1 cellular context compared by ENCODE assay signal in the genomic region with DNA sequence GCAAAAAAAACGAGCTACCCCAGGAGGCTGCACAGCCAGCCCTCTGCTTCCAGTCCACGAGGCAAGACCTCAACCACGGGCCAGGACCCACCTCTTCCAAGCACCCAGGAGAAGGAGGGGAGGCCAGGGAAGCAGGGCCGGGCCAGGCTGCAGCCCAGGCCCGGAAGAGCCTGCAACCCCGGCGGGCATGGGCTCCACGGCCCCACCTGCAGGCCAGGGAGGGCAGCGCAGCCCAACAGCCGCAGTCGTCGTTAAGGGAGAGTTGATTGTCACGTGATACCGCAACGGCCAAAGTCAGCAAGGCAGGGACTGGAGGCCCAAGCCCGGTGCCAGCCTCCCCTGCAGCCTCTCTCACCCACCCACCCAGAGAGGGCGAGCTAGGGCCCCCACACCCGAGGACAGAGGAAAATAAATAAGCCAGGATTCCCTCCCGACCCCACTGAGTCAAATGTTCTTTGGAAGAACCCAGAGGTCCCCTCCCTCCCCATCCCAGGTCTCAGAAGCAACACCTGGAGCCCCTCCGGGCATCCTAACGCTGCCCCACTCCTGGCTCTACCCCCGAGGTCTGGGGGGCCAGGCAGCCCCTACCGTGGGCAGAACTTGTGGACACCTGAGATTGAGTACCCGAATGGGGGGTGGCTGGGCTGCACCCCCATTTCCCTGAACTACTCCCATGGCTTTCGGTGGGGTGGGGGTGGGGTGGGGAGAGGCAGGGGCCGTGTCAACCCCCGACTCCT.
TF ChIP-seq lines count a peak whose summit lies in the region.

No MANE protein-coding gene starts in this region.

TF ChIP-seq in K562, 482 proteins besides CTCF, POLR2A, EP300 and RAD21 (continued from another document and continues in another):
- TF ChIP-seq, protein P1, sequence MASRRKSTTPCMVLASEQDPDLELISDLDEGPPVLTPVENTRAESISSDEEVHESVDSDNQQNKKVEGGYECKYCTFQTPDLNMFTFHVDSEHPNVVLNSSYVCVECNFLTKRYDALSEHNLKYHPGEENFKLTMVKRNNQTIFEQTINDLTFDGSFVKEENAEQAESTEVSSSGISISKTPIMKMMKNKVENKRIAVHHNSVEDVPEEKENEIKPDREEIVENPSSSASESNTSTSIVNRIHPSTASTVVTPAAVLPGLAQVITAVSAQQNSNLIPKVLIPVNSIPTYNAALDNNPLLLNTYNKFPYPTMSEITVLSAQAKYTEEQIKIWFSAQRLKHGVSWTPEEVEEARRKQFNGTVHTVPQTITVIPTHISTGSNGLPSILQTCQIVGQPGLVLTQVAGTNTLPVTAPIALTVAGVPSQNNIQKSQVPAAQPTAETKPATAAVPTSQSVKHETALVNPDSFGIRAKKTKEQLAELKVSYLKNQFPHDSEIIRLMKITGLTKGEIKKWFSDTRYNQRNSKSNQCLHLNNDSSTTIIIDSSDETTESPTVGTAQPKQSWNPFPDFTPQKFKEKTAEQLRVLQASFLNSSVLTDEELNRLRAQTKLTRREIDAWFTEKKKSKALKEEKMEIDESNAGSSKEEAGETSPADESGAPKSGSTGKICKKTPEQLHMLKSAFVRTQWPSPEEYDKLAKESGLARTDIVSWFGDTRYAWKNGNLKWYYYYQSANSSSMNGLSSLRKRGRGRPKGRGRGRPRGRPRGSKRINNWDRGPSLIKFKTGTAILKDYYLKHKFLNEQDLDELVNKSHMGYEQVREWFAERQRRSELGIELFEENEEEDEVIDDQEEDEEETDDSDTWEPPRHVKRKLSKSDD (conservative IDR thresholded peaks at IDR 0.05; ENCODE audit: low read length) = no peak
- no peak for TF ChIP-seq U2AF2 (optimal IDR thresholded peaks at IDR 0.05; ENCODE audit: low read depth, low read length)
- TF ChIP-seq RNF2 (IDR thresholded peaks at IDR 0.05) = peak; percentile 13; the same call in 1 of the 2 replicates
- TF ChIP-seq DMBX1 (CRISPR knock-in tag; IDR thresholded peaks at IDR 0.05; ENCODE audit: borderline replicate concordance) = 0 out of 2 replicates have a peak, but pooled peaks have one; percentile 35
- no peak for TF ChIP-seq CHD2 (IDR thresholded peaks at IDR 0.05; ENCODE audit: low read depth, low read length)
- no peak for TF ChIP-seq EWSR1 (IDR thresholded peaks at IDR 0.05; ENCODE audit: borderline replicate concordance, low read depth, partially characterized antibody)
- no peak for TF ChIP-seq ZNF347 (CRISPR knock-in tag; IDR thresholded peaks at IDR 0.05; ENCODE audit: low read depth)
- TF ChIP-seq ZNF224 (CRISPR knock-in tag; IDR thresholded peaks at IDR 0.05) = no peak
- TF ChIP-seq SMARCA5 (IDR thresholded peaks at IDR 0.05) = no peak
- no peak for TF ChIP-seq ZNF584 (CRISPR knock-in tag; IDR thresholded peaks at IDR 0.05; ENCODE audit: low read depth)
- no peak for TF ChIP-seq SREBF2 (CRISPR knock-in tag; IDR thresholded peaks at IDR 0.05)
- TF ChIP-seq ZNF232 (CRISPR knock-in tag; IDR thresholded peaks at IDR 0.05) = no peak
- TF ChIP-seq RBM22 (IDR thresholded peaks at IDR 0.05; ENCODE audit: low read depth, low read length, poor library complexity, severe bottlenecking) = no peak
- TF ChIP-seq ATF7 (IDR thresholded peaks at IDR 0.05) = peak; percentile 55; the same call in 1 of the 2 replicates
- TF ChIP-seq PRPF4 (IDR thresholded peaks at IDR 0.05; ENCODE audit: insufficient read depth, low read depth, low read length, poor library complexity, severe bottlenecking) = no peak
- no peak for TF ChIP-seq SAFB2 (IDR thresholded peaks at IDR 0.05; ENCODE audit: borderline replicate concordance, low read depth, low read length, severe bottlenecking)
- TF ChIP-seq SAP30 (IDR thresholded peaks at IDR 0.05; ENCODE audit: borderline replicate concordance, insufficient read depth, low read depth, low read length, poor library complexity, severe bottlenecking) = no peak
- no peak for TF ChIP-seq TAF15 (IDR thresholded peaks at IDR 0.05; ENCODE audit: low read depth, low read length)
- TF ChIP-seq, protein P2, sequence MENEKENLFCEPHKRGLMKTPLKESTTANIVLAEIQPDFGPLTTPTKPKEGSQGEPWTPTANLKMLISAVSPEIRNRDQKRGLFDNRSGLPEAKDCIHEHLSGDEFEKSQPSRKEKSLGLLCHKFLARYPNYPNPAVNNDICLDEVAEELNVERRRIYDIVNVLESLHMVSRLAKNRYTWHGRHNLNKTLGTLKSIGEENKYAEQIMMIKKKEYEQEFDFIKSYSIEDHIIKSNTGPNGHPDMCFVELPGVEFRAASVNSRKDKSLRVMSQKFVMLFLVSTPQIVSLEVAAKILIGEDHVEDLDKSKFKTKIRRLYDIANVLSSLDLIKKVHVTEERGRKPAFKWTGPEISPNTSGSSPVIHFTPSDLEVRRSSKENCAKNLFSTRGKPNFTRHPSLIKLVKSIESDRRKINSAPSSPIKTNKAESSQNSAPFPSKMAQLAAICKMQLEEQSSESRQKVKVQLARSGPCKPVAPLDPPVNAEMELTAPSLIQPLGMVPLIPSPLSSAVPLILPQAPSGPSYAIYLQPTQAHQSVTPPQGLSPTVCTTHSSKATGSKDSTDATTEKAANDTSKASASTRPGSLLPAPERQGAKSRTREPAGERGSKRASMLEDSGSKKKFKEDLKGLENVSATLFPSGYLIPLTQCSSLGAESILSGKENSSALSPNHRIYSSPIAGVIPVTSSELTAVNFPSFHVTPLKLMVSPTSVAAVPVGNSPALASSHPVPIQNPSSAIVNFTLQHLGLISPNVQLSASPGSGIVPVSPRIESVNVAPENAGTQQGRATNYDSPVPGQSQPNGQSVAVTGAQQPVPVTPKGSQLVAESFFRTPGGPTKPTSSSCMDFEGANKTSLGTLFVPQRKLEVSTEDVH (IDR thresholded peaks at IDR 0.05; ENCODE audit: low read depth, partially characterized antibody) = no peak
- TF ChIP-seq HDAC8 (tag; IDR thresholded peaks at IDR 0.05) = no peak
- TF ChIP-seq POLR2B (IDR thresholded peaks at IDR 0.05; ENCODE audit: low read depth, partially characterized antibody) = no peak
- TF ChIP-seq NR2C1 (IDR thresholded peaks at IDR 0.05) = peak; percentile 65; the same call in 1 of the 2 replicates
- TF ChIP-seq NR2C1 (tag; IDR thresholded peaks at IDR 0.05) = no peak
- TF ChIP-seq PHF20 (IDR thresholded peaks at IDR 0.05; ENCODE audit: partially characterized antibody) = no peak
- no peak for TF ChIP-seq ZNF778 (CRISPR knock-in tag; IDR thresholded peaks at IDR 0.05)
- TF ChIP-seq U2AF1 (optimal IDR thresholded peaks at IDR 0.05; ENCODE audit: low read depth, low read length) = no peak
- no peak for TF ChIP-seq TCFL5 (CRISPR knock-in tag; conservative IDR thresholded peaks at IDR 0.05)
- TF ChIP-seq, protein P3, sequence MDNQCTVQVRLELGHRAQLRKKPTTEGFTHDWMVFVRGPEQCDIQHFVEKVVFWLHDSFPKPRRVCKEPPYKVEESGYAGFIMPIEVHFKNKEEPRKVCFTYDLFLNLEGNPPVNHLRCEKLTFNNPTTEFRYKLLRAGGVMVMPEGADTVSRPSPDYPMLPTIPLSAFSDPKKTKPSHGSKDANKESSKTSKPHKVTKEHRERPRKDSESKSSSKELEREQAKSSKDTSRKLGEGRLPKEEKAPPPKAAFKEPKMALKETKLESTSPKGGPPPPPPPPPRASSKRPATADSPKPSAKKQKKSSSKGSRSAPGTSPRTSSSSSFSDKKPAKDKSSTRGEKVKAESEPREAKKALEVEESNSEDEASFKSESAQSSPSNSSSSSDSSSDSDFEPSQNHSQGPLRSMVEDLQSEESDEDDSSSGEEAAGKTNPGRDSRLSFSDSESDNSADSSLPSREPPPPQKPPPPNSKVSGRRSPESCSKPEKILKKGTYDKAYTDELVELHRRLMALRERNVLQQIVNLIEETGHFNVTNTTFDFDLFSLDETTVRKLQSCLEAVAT (IDR thresholded peaks at IDR 0.05) = no peak
- peak; percentile 91 for TF ChIP-seq CBFA2T2 (conservative IDR thresholded peaks at IDR 0.05)
- no peak for TF ChIP-seq GABPB2 (CRISPR knock-in tag; conservative IDR thresholded peaks at IDR 0.05)
- no peak for TF ChIP-seq ZNF282 (CRISPR knock-in tag; IDR thresholded peaks at IDR 0.05)
- no peak for TF ChIP-seq ZNF263 (CRISPR knock-in tag; IDR thresholded peaks at IDR 0.05; ENCODE audit: borderline replicate concordance)
- TF ChIP-seq CHD4 (IDR thresholded peaks at IDR 0.05; ENCODE audit: insufficient read depth, insufficient replicate concordance, low read depth, low read length, poor library complexity, severe bottlenecking) = no peak
- TF ChIP-seq HMG20B (CRISPR knock-in tag; IDR thresholded peaks at IDR 0.05) = no peak
- TF ChIP-seq MTF1 (CRISPR knock-in tag; IDR thresholded peaks at IDR 0.05; ENCODE audit: borderline replicate concordance) = no peak
- peak in 1 of 2 experiments; percentile 62; a peak in 2 of 4 replicates for TF ChIP-seq SRF (CRISPR knock-in tag; IDR thresholded peaks at IDR 0.05)
- TF ChIP-seq, protein P4, sequence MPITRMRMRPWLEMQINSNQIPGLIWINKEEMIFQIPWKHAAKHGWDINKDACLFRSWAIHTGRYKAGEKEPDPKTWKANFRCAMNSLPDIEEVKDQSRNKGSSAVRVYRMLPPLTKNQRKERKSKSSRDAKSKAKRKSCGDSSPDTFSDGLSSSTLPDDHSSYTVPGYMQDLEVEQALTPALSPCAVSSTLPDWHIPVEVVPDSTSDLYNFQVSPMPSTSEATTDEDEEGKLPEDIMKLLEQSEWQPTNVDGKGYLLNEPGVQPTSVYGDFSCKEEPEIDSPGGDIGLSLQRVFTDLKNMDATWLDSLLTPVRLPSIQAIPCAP (CRISPR knock-in tag; IDR thresholded peaks at IDR 0.05; ENCODE audit: borderline replicate concordance) = no peak
- TF ChIP-seq ZNF444 (CRISPR knock-in tag; IDR thresholded peaks at IDR 0.05) = no peak
- no peak for TF ChIP-seq ZNF785 (CRISPR knock-in tag; IDR thresholded peaks at IDR 0.05)
- TF ChIP-seq, protein P5, sequence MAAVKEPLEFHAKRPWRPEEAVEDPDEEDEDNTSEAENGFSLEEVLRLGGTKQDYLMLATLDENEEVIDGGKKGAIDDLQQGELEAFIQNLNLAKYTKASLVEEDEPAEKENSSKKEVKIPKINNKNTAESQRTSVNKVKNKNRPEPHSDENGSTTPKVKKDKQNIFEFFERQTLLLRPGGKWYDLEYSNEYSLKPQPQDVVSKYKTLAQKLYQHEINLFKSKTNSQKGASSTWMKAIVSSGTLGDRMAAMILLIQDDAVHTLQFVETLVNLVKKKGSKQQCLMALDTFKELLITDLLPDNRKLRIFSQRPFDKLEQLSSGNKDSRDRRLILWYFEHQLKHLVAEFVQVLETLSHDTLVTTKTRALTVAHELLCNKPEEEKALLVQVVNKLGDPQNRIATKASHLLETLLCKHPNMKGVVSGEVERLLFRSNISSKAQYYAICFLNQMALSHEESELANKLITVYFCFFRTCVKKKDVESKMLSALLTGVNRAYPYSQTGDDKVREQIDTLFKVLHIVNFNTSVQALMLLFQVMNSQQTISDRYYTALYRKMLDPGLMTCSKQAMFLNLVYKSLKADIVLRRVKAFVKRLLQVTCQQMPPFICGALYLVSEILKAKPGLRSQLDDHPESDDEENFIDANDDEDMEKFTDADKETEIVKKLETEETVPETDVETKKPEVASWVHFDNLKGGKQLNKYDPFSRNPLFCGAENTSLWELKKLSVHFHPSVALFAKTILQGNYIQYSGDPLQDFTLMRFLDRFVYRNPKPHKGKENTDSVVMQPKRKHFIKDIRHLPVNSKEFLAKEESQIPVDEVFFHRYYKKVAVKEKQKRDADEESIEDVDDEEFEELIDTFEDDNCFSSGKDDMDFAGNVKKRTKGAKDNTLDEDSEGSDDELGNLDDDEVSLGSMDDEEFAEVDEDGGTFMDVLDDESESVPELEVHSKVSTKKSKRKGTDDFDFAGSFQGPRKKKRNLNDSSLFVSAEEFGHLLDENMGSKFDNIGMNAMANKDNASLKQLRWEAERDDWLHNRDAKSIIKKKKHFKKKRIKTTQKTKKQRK (IDR thresholded peaks at IDR 0.05; ENCODE audit: borderline replicate concordance, low read depth, low read length) = no peak
- TF ChIP-seq XRCC3 (IDR thresholded peaks at IDR 0.05) = no peak
- no peak for TF ChIP-seq TFAM (CRISPR knock-in tag; conservative IDR thresholded peaks at IDR 0.05)
- TF ChIP-seq ZKSCAN8 (CRISPR knock-in tag; IDR thresholded peaks at IDR 0.05) = no peak
- TF ChIP-seq, protein P6, sequence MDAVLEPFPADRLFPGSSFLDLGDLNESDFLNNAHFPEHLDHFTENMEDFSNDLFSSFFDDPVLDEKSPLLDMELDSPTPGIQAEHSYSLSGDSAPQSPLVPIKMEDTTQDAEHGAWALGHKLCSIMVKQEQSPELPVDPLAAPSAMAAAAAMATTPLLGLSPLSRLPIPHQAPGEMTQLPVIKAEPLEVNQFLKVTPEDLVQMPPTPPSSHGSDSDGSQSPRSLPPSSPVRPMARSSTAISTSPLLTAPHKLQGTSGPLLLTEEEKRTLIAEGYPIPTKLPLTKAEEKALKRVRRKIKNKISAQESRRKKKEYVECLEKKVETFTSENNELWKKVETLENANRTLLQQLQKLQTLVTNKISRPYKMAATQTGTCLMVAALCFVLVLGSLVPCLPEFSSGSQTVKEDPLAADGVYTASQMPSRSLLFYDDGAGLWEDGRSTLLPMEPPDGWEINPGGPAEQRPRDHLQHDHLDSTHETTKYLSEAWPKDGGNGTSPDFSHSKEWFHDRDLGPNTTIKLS (IDR thresholded peaks at IDR 0.05; ENCODE audit: borderline replicate concordance, low read depth) = no peak
- TF ChIP-seq LARP7 (IDR thresholded peaks at IDR 0.05) = no peak
- TF ChIP-seq, protein P7, sequence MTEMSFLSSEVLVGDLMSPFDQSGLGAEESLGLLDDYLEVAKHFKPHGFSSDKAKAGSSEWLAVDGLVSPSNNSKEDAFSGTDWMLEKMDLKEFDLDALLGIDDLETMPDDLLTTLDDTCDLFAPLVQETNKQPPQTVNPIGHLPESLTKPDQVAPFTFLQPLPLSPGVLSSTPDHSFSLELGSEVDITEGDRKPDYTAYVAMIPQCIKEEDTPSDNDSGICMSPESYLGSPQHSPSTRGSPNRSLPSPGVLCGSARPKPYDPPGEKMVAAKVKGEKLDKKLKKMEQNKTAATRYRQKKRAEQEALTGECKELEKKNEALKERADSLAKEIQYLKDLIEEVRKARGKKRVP (CRISPR knock-in tag; IDR thresholded peaks at IDR 0.05) = no peak
- no peak for TF ChIP-seq NR1H2 (CRISPR knock-in tag; IDR thresholded peaks at IDR 0.05)
- peak; percentile 68; the same call in 1 of the 2 replicates for TF ChIP-seq ETV5 (CRISPR knock-in tag; IDR thresholded peaks at IDR 0.05; ENCODE audit: low read depth)
- TF ChIP-seq, protein P8, sequence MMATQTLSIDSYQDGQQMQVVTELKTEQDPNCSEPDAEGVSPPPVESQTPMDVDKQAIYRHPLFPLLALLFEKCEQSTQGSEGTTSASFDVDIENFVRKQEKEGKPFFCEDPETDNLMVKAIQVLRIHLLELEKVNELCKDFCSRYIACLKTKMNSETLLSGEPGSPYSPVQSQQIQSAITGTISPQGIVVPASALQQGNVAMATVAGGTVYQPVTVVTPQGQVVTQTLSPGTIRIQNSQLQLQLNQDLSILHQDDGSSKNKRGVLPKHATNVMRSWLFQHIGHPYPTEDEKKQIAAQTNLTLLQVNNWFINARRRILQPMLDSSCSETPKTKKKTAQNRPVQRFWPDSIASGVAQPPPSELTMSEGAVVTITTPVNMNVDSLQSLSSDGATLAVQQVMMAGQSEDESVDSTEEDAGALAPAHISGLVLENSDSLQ (IDR thresholded peaks at IDR 0.05) = peak; percentile 20; the same call in 1 of the 2 replicates
- TF ChIP-seq, protein P9, sequence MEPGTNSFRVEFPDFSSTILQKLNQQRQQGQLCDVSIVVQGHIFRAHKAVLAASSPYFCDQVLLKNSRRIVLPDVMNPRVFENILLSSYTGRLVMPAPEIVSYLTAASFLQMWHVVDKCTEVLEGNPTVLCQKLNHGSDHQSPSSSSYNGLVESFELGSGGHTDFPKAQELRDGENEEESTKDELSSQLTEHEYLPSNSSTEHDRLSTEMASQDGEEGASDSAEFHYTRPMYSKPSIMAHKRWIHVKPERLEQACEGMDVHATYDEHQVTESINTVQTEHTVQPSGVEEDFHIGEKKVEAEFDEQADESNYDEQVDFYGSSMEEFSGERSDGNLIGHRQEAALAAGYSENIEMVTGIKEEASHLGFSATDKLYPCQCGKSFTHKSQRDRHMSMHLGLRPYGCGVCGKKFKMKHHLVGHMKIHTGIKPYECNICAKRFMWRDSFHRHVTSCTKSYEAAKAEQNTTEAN (CRISPR knock-in tag; IDR thresholded peaks at IDR 0.05) = no peak
